Comparison of ENCODE assay signal across 27 cellular contexts in genomic region chr3:99186016-99186415, GRCh38.
"Had no signal": no experiment of that assay in that cellular context is flagged by ENCODE, and none has a peak within 500 bp of the region (broad histone marks: within the 10 kb centered on the region; RNA-seq: fewer than 3 reads in every experiment).

No MANE protein-coding gene starts in this region.

- H3K27ac ChIP-seq: left ventricle myocardium inferior, pancreas, psoas muscle, right atrium auricular region, right lobe of liver, skin epidermis, stomach, testis, thyroid gland, transverse colon, upper lobe of left lung had no signal

- H3K27ac Mint-ChIP-seq: immature natural killer cell; naive thymus-derived CD8-positive, alpha-beta T cell; nephron; stimulated activated naive B cell treated with anti-CD40 and anti-IgM and Interleukin-4, amounts not matched to agents 10 μg/mL and 1 μg/mL and 100 μg/mL, for 72 hours had no signal

- H3K9me3 Mint-ChIP-seq: nephron; neural crest cell; stimulated activated naive B cell treated with anti-CD40 and anti-IgM and Interleukin-4, amounts not matched to agents 10 μg/mL and 1 μg/mL and 100 μg/mL, for 72 hours had no signal

- H3K27me3 Mint-ChIP-seq: stimulated activated naive B cell treated with anti-CD40 and anti-IgM and Interleukin-4, amounts not matched to agents 10 μg/mL and 1 μg/mL and 100 μg/mL, for 72 hours had no signal

- H3K4me1 ChIP-seq: left ventricle myocardium inferior, pancreas, psoas muscle, right atrium auricular region, right lobe of liver, stomach, testis, thyroid gland, transverse colon, upper lobe of left lung had no signal

- H3K36me3 Mint-ChIP-seq: immature natural killer cell; naive thymus-derived CD8-positive, alpha-beta T cell; stimulated activated naive B cell treated with anti-CD40 and anti-IgM and Interleukin-4, amounts not matched to agents 10 μg/mL and 1 μg/mL and 100 μg/mL, for 72 hours had no signal

- H3K4me3 Mint-ChIP-seq: immature natural killer cell; naive thymus-derived CD8-positive, alpha-beta T cell; nephron; neural crest cell; stimulated activated naive B cell treated with anti-CD40 and anti-IgM and Interleukin-4, amounts not matched to agents 10 μg/mL and 1 μg/mL and 100 μg/mL, for 72 hours had no signal

- H3K27me3 ChIP-seq: pancreas, right atrium auricular region, right lobe of liver, stomach, testis, thyroid gland, transverse colon, upper lobe of left lung had no signal

- H3K4me3 ChIP-seq: left ventricle myocardium inferior, lung, mucosa of descending colon, pancreas, psoas muscle, right atrium auricular region, right lobe of liver, skin epidermis, stomach, testis, thyroid gland, transverse colon, upper lobe of left lung had no signal

- ATAC-seq: mucosa of descending colon; naive thymus-derived CD8-positive, alpha-beta T cell; pancreas; psoas muscle; right lobe of liver; stimulated activated naive B cell treated with anti-CD40 and anti-IgM and Interleukin-4, amounts not matched to agents 10 μg/mL and 1 μg/mL and 100 μg/mL, for 72 hours; stimulated activated naive CD8-positive, alpha-beta T cell treated with anti-CD3 and anti-CD28 coated beads, Interleukin-15, Interleukin-2, amounts not matched to agents 100 U/mL and 50 U/mL, for 24 hours had no signal

- H3K4me1 Mint-ChIP-seq: immature natural killer cell; naive thymus-derived CD8-positive, alpha-beta T cell; nephron; neural crest cell; stimulated activated naive B cell treated with anti-CD40 and anti-IgM and Interleukin-4, amounts not matched to agents 10 μg/mL and 1 μg/mL and 100 μg/mL, for 72 hours had no signal

- H3K9me3 ChIP-seq: left ventricle myocardium inferior, mucosa of descending colon, pancreas, psoas muscle, right atrium auricular region, right lobe of liver, stomach, testis, thyroid gland, transverse colon, upper lobe of left lung had no signal

- H3K36me3 ChIP-seq: left ventricle myocardium inferior, pancreas, right atrium auricular region, right lobe of liver, stomach, thyroid gland, transverse colon, upper lobe of left lung had no signal

- DNase-seq: head of caudate nucleus; hippocampal formation; immature natural killer cell; left ventricle myocardium inferior; midbrain; mucosa of descending colon; naive thymus-derived CD8-positive, alpha-beta T cell; nucleus accumbens; pancreas; psoas muscle; right lobe of liver; stimulated activated CD4-positive, alpha-beta T cell treated with anti-CD3 and anti-CD28 coated beads, Interleukin-12 subunit alpha, Interleukin-12 subunit beta, amount 100 ng/mL, for 4 hours; stimulated activated CD4-positive, alpha-beta T cell treated with anti-CD3 and anti-CD28 coated beads, Interleukin-15, amount 100 ng/mL, for 24 hours; stimulated activated CD4-positive, alpha-beta T cell treated with anti-CD3 and anti-CD28 coated beads, Interleukin-2, amount 100 ng/mL, for 24 hours; stimulated activated CD4-positive, alpha-beta T cell treated with anti-CD3 and anti-CD28 coated beads, Interleukin-4, amount 100 ng/mL, for 1 hour; stimulated activated naive B cell treated with anti-CD40 and anti-IgM and Interleukin-4, amounts not matched to agents 10 μg/mL and 1 μg/mL and 100 μg/mL, for 72 hours; stimulated activated naive CD8-positive, alpha-beta T cell treated with anti-CD3 and anti-CD28 coated beads, Interleukin-15, Interleukin-2, amounts not matched to agents 100 U/mL and 50 U/mL, for 24 hours; stomach; testis; thyroid gland; transverse colon; upper lobe of left lung had no signal
